ENCODE assay signal across 27 cellular contexts in genomic region chr12:88951860-88952483, GRCh38.
DNase-seq lines count a peak whose midpoint lies in the region; ATAC-seq and TF ChIP-seq lines count a peak whose summit lies in the region.
"Had no signal": no experiment of that assay in that cellular context is flagged by ENCODE, and none has a peak within 500 bp of the region (broad histone marks: within the 10 kb centered on the region; RNA-seq: fewer than 3 reads in every experiment).

No MANE protein-coding gene starts in this region.

- H3K79me1 ChIP-seq in mesenchymal stem cell (replicated peaks; ENCODE audit: low read length, poor library complexity, severe bottlenecking) = no peaks in the 10 kb centered on the region

- H3K4ac ChIP-seq in mesenchymal stem cell (ENCODE audit: low read depth in 1 of 2, low read length in 2 of 2) = no peak overlapping the region

- H3K4me3 Mint-ChIP-seq in Calu3 (ENCODE audit: low read depth, unreplicated experiment) (no peak overlapping the region), WTC11 (no peak overlapping the region)
- H3K4me3 Mint-ChIP-seq: activated CD8-positive, alpha-beta T cell treated with anti-CD3 and anti-CD28 coated beads, Interleukin-2, amount 10 ng/mL, durations not matched to agents 7 days and 5 days; activated naive CD8-positive, alpha-beta T cell treated with anti-CD3 and anti-CD28 coated beads, Interleukin-2, amount 50 U/mL, for 24 hours; CD4-positive, alpha-beta memory T cell; IgD-negative memory B cell; natural killer cell treated with Interleukin-12 subunit alpha and Interleukin-12 subunit beta and Interleukin-15 and Interleukin-18, amount 100 ng/mL, for 72 hours; T-cell had no signal

- H3K9ac ChIP-seq in HUES48 (ENCODE audit: low read depth, low read length) = no peak overlapping the region
- no peak overlapping the region for H3K9ac ChIP-seq in mesenchymal stem cell (ENCODE audit: low read length)

- no peak for TF ChIP-seq POLR2A in gastrocnemius medialis (IDR thresholded peaks at IDR 0.05)

- in situ Hi-C loops in gastrocnemius medialis (cut with MboI; ENCODE audit: low sequenced_read_pairs in 4 of 4) = no loop called here

- H4K91ac ChIP-seq in mesenchymal stem cell (ENCODE audit: low read length) = no peak overlapping the region

- H3K4me1 Mint-ChIP-seq in Calu3 (ENCODE audit: low read depth, unreplicated experiment) (peaks cover 60% of the 10 kb centered on the region), WTC11 (peaks cover 56% of the 10 kb centered on the region)
- H3K4me1 Mint-ChIP-seq: activated naive CD8-positive, alpha-beta T cell treated with anti-CD3 and anti-CD28 coated beads, Interleukin-2, amount 50 U/mL, for 24 hours; IgD-negative memory B cell; T-cell had no signal

- H4K8ac ChIP-seq in mesenchymal stem cell (ENCODE audit: low read length) = no peak overlapping the region

- H3K36me3 Mint-ChIP-seq in Calu3 (ENCODE audit: insufficient read depth, unreplicated experiment) (no peaks in the 10 kb centered on the region), WTC11 (peaks cover 8% of the 10 kb centered on the region)
- H3K36me3 Mint-ChIP-seq: CD4-positive, alpha-beta memory T cell; IgD-negative memory B cell; natural killer cell treated with Interleukin-12 subunit alpha and Interleukin-12 subunit beta and Interleukin-15 and Interleukin-18, amount 100 ng/mL, for 72 hours; T-cell had no signal

- TF ChIP-seq CTCF in Calu3 (IDR thresholded peaks at IDR 0.05; ENCODE audit: unreplicated experiment) = no peak
- TF ChIP-seq CTCF in WTC11 (IDR thresholded peaks at IDR 0.05) = no peak
- no peak for TF ChIP-seq CTCF in gastrocnemius medialis (IDR thresholded peaks at IDR 0.05 in 4 of 5, conservative IDR thresholded peaks at IDR 0.05 in 1 of 5)

- H3K4me2 ChIP-seq in mesenchymal stem cell (ENCODE audit: low read length, poor library complexity, severe bottlenecking) = peak overlapping the region; percentile 42

- H3K4me1 ChIP-seq in HUES48 (ENCODE audit: control insufficient read depth, insufficient read depth, low read length) (peaks cover 45% of the 10 kb centered on the region), mesenchymal stem cell (ENCODE audit: control insufficient read depth, insufficient read depth, low read depth, low read length) (peaks cover 2% of the 10 kb centered on the region), gastrocnemius medialis (peaks cover 2 to 7% of the 10 kb centered on the region in 2 donors)
- H3K4me1 ChIP-seq: right lobe of liver had no signal

- peak; percentile 91 for ATAC-seq in WTC11
- ATAC-seq in GM19023 (IDR thresholded peaks at IDR 0.05; ENCODE audit: unreplicated experiment) = no peak
- ATAC-seq in gastrocnemius medialis = no peak
- ATAC-seq: activated CD8-positive, alpha-beta T cell treated with anti-CD3 and anti-CD28 coated beads, Interleukin-2, amount 10 ng/mL, durations not matched to agents 7 days and 5 days; activated naive CD8-positive, alpha-beta T cell treated with anti-CD3 and anti-CD28 coated beads, Interleukin-2, amount 50 U/mL, for 24 hours; left ventricle myocardium superior; natural killer cell treated with Interleukin-12 subunit alpha and Interleukin-12 subunit beta and Interleukin-15 and Interleukin-18, amount 100 ng/mL, for 72 hours; pancreas; T-cell had no signal

- intact Hi-C loops in Calu3 (cut with micrococcal nuclease; ENCODE audit: unreplicated experiment) = no loop called here
- intact Hi-C loops in gastrocnemius medialis (cut with DNase I; ENCODE audit: low total_unique reads) = no loop called here

- H2AK5ac ChIP-seq in mesenchymal stem cell (ENCODE audit: low read length, severe bottlenecking) = peak overlapping the region; percentile 35

- peak overlapping the region; percentile 29 for H3K27ac Mint-ChIP-seq in Calu3 (ENCODE audit: unreplicated experiment)
- H3K27ac Mint-ChIP-seq in WTC11 = no peak overlapping the region
- H3K27ac Mint-ChIP-seq: activated CD8-positive, alpha-beta T cell treated with anti-CD3 and anti-CD28 coated beads, Interleukin-2, amount 10 ng/mL, durations not matched to agents 7 days and 5 days; activated naive CD8-positive, alpha-beta T cell treated with anti-CD3 and anti-CD28 coated beads, Interleukin-2, amount 50 U/mL, for 24 hours; CD4-positive, alpha-beta memory T cell; IgD-negative memory B cell; natural killer cell treated with Interleukin-12 subunit alpha and Interleukin-12 subunit beta and Interleukin-15 and Interleukin-18, amount 100 ng/mL, for 72 hours; T-cell had no signal

- H2AFZ ChIP-seq in mesenchymal stem cell (ENCODE audit: low read depth, low read length) = no peak overlapping the region

- CTCF ChIA-PET in Calu3 (lab: Charles Lee) (interaction anchor here (0.9 to 1.1 kb wide), 3 partner anchors 14 to 19 kb away, joined by 3 to 7 read pairs (median 3); no protein-coding TSS in a partner anchor), WTC11 (lab: Charles Lee) (interaction anchor here (1.0 to 1.1 kb wide), 2 partner anchors 42 to 394 kb away, joined by 3 to 7 read pairs; no protein-coding TSS in a partner anchor)

- H3K27ac ChIP-seq in HUES48 (ENCODE audit: low read depth, low read length) (peak overlapping the region; percentile 64), mesenchymal stem cell (ENCODE audit: low read length, poor library complexity, severe bottlenecking) (peak overlapping the region; percentile 91), gastrocnemius medialis (no peak overlapping the region)
- H3K27ac ChIP-seq: dorsolateral prefrontal cortex, pancreas, Peyer's patch, right lobe of liver had no signal

- no peak overlapping the region for H3K23ac ChIP-seq in mesenchymal stem cell (ENCODE audit: low read length in 2 of 2)

- H3K14ac ChIP-seq in mesenchymal stem cell (ENCODE audit: low read length in 2 of 2) = no peak overlapping the region

- no peaks in the 10 kb centered on the region for H3K36me3 ChIP-seq in HUES48 (ENCODE audit: control insufficient read depth, insufficient read depth, low read length)
- no peaks in the 10 kb centered on the region for H3K36me3 ChIP-seq in mesenchymal stem cell (ENCODE audit: control insufficient read depth in 1 of 2, insufficient read depth in 2 of 2, low read depth in 1 of 2, low read length in 2 of 2)
- H3K36me3 ChIP-seq in gastrocnemius medialis = no peaks in the 10 kb centered on the region
- H3K36me3 ChIP-seq: pancreas, Peyer's patch, right lobe of liver had no signal

- H2BK120ac ChIP-seq in mesenchymal stem cell (ENCODE audit: low read depth, low read length) = no peak overlapping the region

- no peak overlapping the region for H2BK12ac ChIP-seq in mesenchymal stem cell (ENCODE audit: low read length in 2 of 2)

- H3K4me3 ChIP-seq in HUES48 (ENCODE audit: low read depth, low read length) = no peak overlapping the region; the same call in 1 of the 2 replicates
- H3K4me3 ChIP-seq in mesenchymal stem cell (ENCODE audit: insufficient read depth in 1 of 2, low read depth in 1 of 2, low read length in 2 of 2) = no peak overlapping the region
- no peak overlapping the region for H3K4me3 ChIP-seq in gastrocnemius medialis
- H3K4me3 ChIP-seq: dorsolateral prefrontal cortex, pancreas, Peyer's patch, right lobe of liver had no signal

- no peak overlapping the region for H2BK5ac ChIP-seq in mesenchymal stem cell (ENCODE audit: low read depth, low read length, poor library complexity, severe bottlenecking)

- no peak overlapping the region for H2BK15ac ChIP-seq in mesenchymal stem cell (ENCODE audit: low read depth, poor library complexity, severe bottlenecking)

- 11% methylated on average over 1 of the region's 2 CpGs for WGBS in mesenchymal stem cell

- no TSS peak for BruUV-seq in Calu3 (replicated peaks; lab: Mats Ljungman, UMichigan)

- H3K27me3 ChIP-seq in HUES48 (ENCODE audit: control insufficient read depth, insufficient read depth, low read length) (peaks cover 63% of the 10 kb centered on the region), mesenchymal stem cell (ENCODE audit: control insufficient read depth in 1 of 2, insufficient read depth in 1 of 2, low read length in 2 of 2) (no peaks in the 10 kb centered on the region), gastrocnemius medialis (no peaks in the 10 kb centered on the region)
- H3K27me3 ChIP-seq: dorsolateral prefrontal cortex, pancreas, Peyer's patch, right lobe of liver had no signal

- POLR2A ChIA-PET in WTC11 (lab: Charles Lee) = no interaction called here

- DNase-seq in Calu3 (no peak), WTC11 (ENCODE audit: low spot score) (no peak), mesenchymal stem cell (no peak), gastrocnemius medialis (no peak)
- DNase-seq in activated CD4-positive, alpha-beta T cell treated with anti-CD3 and anti-CD28 coated beads, Interleukin-2, amount 50 U/mL, for 48 hours = no peak
- DNase-seq: activated CD4-positive, alpha-beta T cell treated with anti-CD3 and anti-CD28 coated beads for 1 hour; activated CD8-positive, alpha-beta T cell treated with anti-CD3 and anti-CD28 coated beads, Interleukin-2, amount 10 ng/mL, durations not matched to agents 7 days and 5 days; activated gamma-delta T cell treated with Interleukin-2 at 50 U/mL for 16 hours; activated naive CD8-positive, alpha-beta T cell treated with anti-CD3 and anti-CD28 coated beads, Interleukin-2, amount 50 U/mL, for 24 hours; activated T-cell treated with anti-CD3 and anti-CD28 coated beads for 4 hours; CD4-positive, alpha-beta memory T cell; left ventricle myocardium superior; midbrain; NCI-H2107; NCI-H524; pancreas; right lobe of liver; stimulated activated CD4-positive, alpha-beta T cell treated with anti-CD3 and anti-CD28 coated beads, Interleukin-12 subunit alpha, Interleukin-12 subunit beta, amount 100 ng/mL, for 4 hours; stimulated activated CD4-positive, alpha-beta T cell treated with anti-CD3 and anti-CD28 coated beads, Interleukin-4, amount 100 ng/mL, for 4 hours; stimulated activated naive CD4-positive, alpha-beta T cell; T-cell had no signal

- H3K18ac ChIP-seq in mesenchymal stem cell (ENCODE audit: low read depth in 1 of 2, low read length in 2 of 2) = no peak overlapping the region

- no peaks in the 10 kb centered on the region for H3K27me3 Mint-ChIP-seq in Calu3 (ENCODE audit: unreplicated experiment)
- peaks cover 76% of the 10 kb centered on the region for H3K27me3 Mint-ChIP-seq in WTC11 (ENCODE audit: low read depth)

- H3K9me3 Mint-ChIP-seq in Calu3 (ENCODE audit: low read depth, unreplicated experiment) (no peaks in the 10 kb centered on the region), WTC11 (peaks cover 9% of the 10 kb centered on the region)
- H3K9me3 Mint-ChIP-seq: activated naive CD8-positive, alpha-beta T cell treated with anti-CD3 and anti-CD28 coated beads, Interleukin-2, amount 50 U/mL, for 24 hours; IgD-negative memory B cell; T-cell had no signal

- no peaks in the 10 kb centered on the region for H3K9me3 ChIP-seq in HUES48 (ENCODE audit: control insufficient read depth, insufficient read depth, low read length)
- H3K9me3 ChIP-seq in mesenchymal stem cell (ENCODE audit: control insufficient read depth, low read length) = no peaks in the 10 kb centered on the region
- H3K9me3 ChIP-seq in gastrocnemius medialis = no peaks in the 10 kb centered on the region
- H3K9me3 ChIP-seq: pancreas, Peyer's patch, right lobe of liver had no signal

TF ChIP-seq in WTC11, 78 proteins besides CTCF, POLR2A, EP300 and RAD21 (continues in another document):
- TF ChIP-seq ZNF671 (CRISPR knock-in tag; IDR thresholded peaks at IDR 0.05) (no peak), ZNF219 (CRISPR knock-in tag; IDR thresholded peaks at IDR 0.05; ENCODE audit: borderline replicate concordance) (no peak), MXD4 (CRISPR knock-in tag; IDR thresholded peaks at IDR 0.05; ENCODE audit: borderline replicate concordance) (no peak)

Comparison
In these comparisons a context has a peak if more than half of its experiments do, and no peak if none do; other contexts are left out.
1. H3K27ac ChIP-seq: peak in HUES48 (single experiment) and mesenchymal stem cell (single experiment); none in gastrocnemius medialis (0 of 4).